Comparison of ENCODE assay signal across 19 cellular contexts in the genomic region with DNA sequence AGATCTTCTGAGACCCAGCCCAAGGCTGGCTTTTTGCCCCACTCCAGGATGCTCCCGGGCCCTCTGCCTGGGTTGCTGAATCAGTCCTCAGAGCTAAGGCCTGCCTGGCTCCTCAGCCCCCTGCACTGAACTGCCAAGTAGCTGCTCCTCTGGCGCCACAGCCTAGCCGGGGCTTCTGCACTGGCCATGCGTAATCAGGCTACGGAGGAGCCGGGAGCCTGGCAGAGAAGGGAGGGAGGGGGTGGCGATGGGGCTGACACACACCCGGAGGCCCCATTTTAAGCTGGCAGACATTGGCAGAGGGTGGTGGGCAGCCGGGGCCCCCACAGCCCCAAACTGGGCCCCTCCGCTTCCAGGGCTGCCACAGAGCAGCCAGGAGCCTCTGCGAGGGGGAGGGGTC. TPM values are rescaled to one million over a fixed set of nuclear protein-coding genes. Genes with fewer than 3 reads are reported as not detected.
"Had no signal": no experiment of that assay in that cellular context is flagged by ENCODE, and none has a peak within 500 bp of the region (broad histone marks: within the 10 kb centered on the region; RNA-seq: fewer than 3 reads in every experiment).

No MANE protein-coding gene starts in this region.

- H3K9me3 ChIP-seq: heart right ventricle, lower lobe of right lung, sigmoid colon had no signal

- H3K4me3 Mint-ChIP-seq: activated CD4-positive, alpha-beta memory T cell treated with anti-CD3 and anti-CD28 coated beads for 36 hours; activated naive CD8-positive, alpha-beta T cell treated with anti-CD3 and anti-CD28 coated beads, Interleukin-2, amount 10 ng/mL, durations not matched to agents 7 days and 5 days; activated T-helper 17 cell treated with anti-CD3 and anti-CD28 coated beads, Interleukin-2, amount 50 U/mL, for 72 hours; brain; mesothelial cell of epicardium; nephron; stimulated activated naive B cell treated with anti-CD40 and anti-IgM and Interleukin-4, amounts not matched to agents 10 μg/mL and 1 μg/mL and 100 μg/mL, for 72 hours had no signal

- H3K9me3 Mint-ChIP-seq: activated CD4-positive, alpha-beta memory T cell treated with anti-CD3 and anti-CD28 coated beads for 36 hours; activated naive CD8-positive, alpha-beta T cell treated with anti-CD3 and anti-CD28 coated beads, Interleukin-2, amount 10 ng/mL, durations not matched to agents 7 days and 5 days; activated T-helper 17 cell treated with anti-CD3 and anti-CD28 coated beads, Interleukin-2, amount 50 U/mL, for 72 hours; brain; mesothelial cell of epicardium; nephron; stimulated activated naive B cell treated with anti-CD40 and anti-IgM and Interleukin-4, amounts not matched to agents 10 μg/mL and 1 μg/mL and 100 μg/mL, for 72 hours had no signal

- H3K4me3 ChIP-seq: heart right ventricle, lower lobe of right lung, sigmoid colon had no signal

- H3K36me3 ChIP-seq: heart right ventricle, lower lobe of right lung, sigmoid colon, WERI-Rb-1 had no signal

- H3K4me1 Mint-ChIP-seq: activated T-helper 17 cell treated with anti-CD3 and anti-CD28 coated beads, Interleukin-2, amount 50 U/mL, for 72 hours had no signal

- H3K27me3 ChIP-seq: sigmoid colon had no signal

- ATAC-seq: activated T-helper 17 cell treated with anti-CD3 and anti-CD28 coated beads, Interleukin-2, amount 50 U/mL, for 72 hours; heart right ventricle; left cardiac atrium; lower lobe of right lung; stimulated activated naive B cell treated with anti-CD40 and anti-IgM and Interleukin-4, amounts not matched to agents 10 μg/mL and 1 μg/mL and 100 μg/mL, for 72 hours had no signal

- DNase-seq: activated CD4-positive, alpha-beta memory T cell treated with anti-CD3 and anti-CD28 coated beads for 36 hours; activated naive CD4-positive, alpha-beta T cell treated with Interleukin-2 at 50 U/mL for 16 hours; activated naive CD8-positive, alpha-beta T cell treated with anti-CD3 and anti-CD28 coated beads, Interleukin-2, amount 10 ng/mL, durations not matched to agents 7 days and 5 days; activated T-cell treated with anti-CD3 and anti-CD28 coated beads for 4 hours; central memory CD4-positive, alpha-beta T cell; erythroblast; heart right ventricle; left cardiac atrium; lower lobe of right lung; sigmoid colon; stimulated activated CD4-positive, alpha-beta T cell treated with anti-CD3 and anti-CD28 coated beads, Interleukin-4, amount 100 ng/mL, for 24 hours; stimulated activated naive B cell treated with anti-CD40 and anti-IgM and Interleukin-4, amounts not matched to agents 10 μg/mL and 1 μg/mL and 100 μg/mL, for 72 hours; SW 1271; T-helper 2 cell had no signal

- H3K36me3 Mint-ChIP-seq: activated CD4-positive, alpha-beta memory T cell treated with anti-CD3 and anti-CD28 coated beads for 36 hours; activated naive CD8-positive, alpha-beta T cell treated with anti-CD3 and anti-CD28 coated beads, Interleukin-2, amount 10 ng/mL, durations not matched to agents 7 days and 5 days; brain; mesothelial cell of epicardium; stimulated activated naive B cell treated with anti-CD40 and anti-IgM and Interleukin-4, amounts not matched to agents 10 μg/mL and 1 μg/mL and 100 μg/mL, for 72 hours had no signal

- H3K27ac ChIP-seq: heart right ventricle, lower lobe of right lung, sigmoid colon, WERI-Rb-1 had no signal

- H3K27me3 Mint-ChIP-seq: brain had no signal

- H3K27ac Mint-ChIP-seq: activated CD4-positive, alpha-beta memory T cell treated with anti-CD3 and anti-CD28 coated beads for 36 hours; activated naive CD8-positive, alpha-beta T cell treated with anti-CD3 and anti-CD28 coated beads, Interleukin-2, amount 10 ng/mL, durations not matched to agents 7 days and 5 days; activated T-helper 17 cell treated with anti-CD3 and anti-CD28 coated beads, Interleukin-2, amount 50 U/mL, for 72 hours; mesothelial cell of epicardium; nephron; stimulated activated naive B cell treated with anti-CD40 and anti-IgM and Interleukin-4, amounts not matched to agents 10 μg/mL and 1 μg/mL and 100 μg/mL, for 72 hours had no signal

RNA-seq across cellular contexts. Expression of gene ALPL, which starts 38.7 kb away (rescaled TPM):
- total RNA-seq: activated CD4-positive, alpha-beta memory T cell treated with anti-CD3 and anti-CD28 coated beads for 36 hours; activated naive CD8-positive, alpha-beta T cell treated with anti-CD3 and anti-CD28 coated beads, Interleukin-2, amount 10 ng/mL, durations not matched to agents 7 days and 5 days; activated T-helper 17 cell treated with anti-CD3 and anti-CD28 coated beads, Interleukin-2, amount 50 U/mL, for 72 hours had no signal
